ENCODE assay signal across 1 cellular context in the genomic region with DNA sequence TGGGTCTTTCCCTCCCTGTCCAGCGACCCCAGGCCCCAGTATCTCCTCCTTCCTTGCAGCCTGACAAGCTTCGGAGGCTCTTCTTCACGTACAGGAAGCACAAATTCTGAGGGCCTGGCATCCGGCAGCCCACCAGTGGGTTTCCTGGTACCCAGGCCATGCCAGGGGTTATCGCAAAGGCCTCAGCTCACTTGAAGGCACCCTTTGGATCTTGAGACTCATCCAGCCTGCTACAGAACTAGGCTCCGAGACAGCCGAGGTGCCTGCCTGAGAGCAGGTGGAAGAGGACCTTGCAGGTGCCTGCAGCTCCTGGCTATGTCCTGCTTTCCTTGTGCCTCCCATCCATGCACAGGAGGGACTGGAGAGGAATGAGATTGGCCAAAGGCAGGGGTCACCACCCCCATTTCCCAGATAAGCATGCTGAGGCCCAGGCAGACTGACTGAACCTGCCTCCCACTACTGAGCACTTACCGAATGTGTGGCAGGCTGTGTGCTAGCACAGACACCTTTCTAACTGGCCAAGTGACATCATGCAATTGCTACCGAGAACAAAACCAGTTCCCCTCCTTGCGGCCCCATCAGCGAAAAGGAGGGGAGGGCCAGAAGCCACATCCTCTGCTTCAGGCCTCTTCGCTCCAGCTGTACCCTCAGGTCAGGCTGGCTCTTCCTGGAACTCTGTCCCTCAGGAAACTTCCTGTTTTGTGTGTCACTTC.
TF ChIP-seq lines count a peak whose summit lies in the region.

No MANE protein-coding gene starts in this region.

TF ChIP-seq in IMR-90, 13 proteins besides CTCF, POLR2A, EP300 and RAD21 (continued from another document):
- no peak for TF ChIP-seq MXI1 (IDR thresholded peaks at IDR 0.05; ENCODE audit: borderline replicate concordance, low read depth, low read length)
